ENCODE assay signal across 27 cellular contexts in genomic region chr11:134399996-134400395, GRCh38. TPM values are rescaled to one million over a fixed set of nuclear protein-coding genes. Genes with fewer than 3 reads are reported as not detected.
"Had no signal": no experiment of that assay in that cellular context is flagged by ENCODE, and none has a peak within 500 bp of the region (broad histone marks: within the 10 kb centered on the region; RNA-seq: fewer than 3 reads in every experiment).

No MANE protein-coding gene starts in this region.

- H3K9me3 ChIP-seq: adrenal gland, breast epithelium, SJCRH30, SK-N-SH had no signal

- H3K4me3 Mint-ChIP-seq: activated CD8-positive, alpha-beta T cell treated with anti-CD3 and anti-CD28 coated beads, Interleukin-2, amount 10 ng/mL, durations not matched to agents 7 days and 5 days; activated naive CD8-positive, alpha-beta T cell treated with anti-CD3 and anti-CD28 coated beads, Interleukin-2, amount 10 ng/mL, durations not matched to agents 7 days and 5 days had no signal

- H3K36me3 Mint-ChIP-seq: activated naive CD8-positive, alpha-beta T cell treated with anti-CD3 and anti-CD28 coated beads, Interleukin-2, amount 10 ng/mL, durations not matched to agents 7 days and 5 days had no signal

- H3K36me3 ChIP-seq: adrenal gland, breast epithelium, SJCRH30 had no signal

- DNase-seq: activated CD4-positive, alpha-beta T cell treated with anti-CD3 and anti-CD28 coated beads for 48 hours; activated CD4-positive, alpha-beta T cell treated with anti-CD3 and anti-CD28 coated beads, Interleukin-2, amount 50 U/mL, for 4 hours; activated CD8-positive, alpha-beta memory T cell treated with anti-CD3 and anti-CD28 coated beads, Interleukin-2, amount 50 U/mL, for 48 hours; activated CD8-positive, alpha-beta T cell treated with anti-CD3 and anti-CD28 coated beads, Interleukin-2, amount 10 ng/mL, durations not matched to agents 7 days and 5 days; activated naive CD4-positive, alpha-beta T cell treated with anti-CD3 and anti-CD28 coated beads, Interleukin-2, amount 50 U/mL, for 16 hours; activated naive CD8-positive, alpha-beta T cell treated with anti-CD3 and anti-CD28 coated beads, Interleukin-2, amount 10 ng/mL, durations not matched to agents 7 days and 5 days; activated T-cell treated with anti-CD3 and anti-CD28 coated beads, Interleukin-2, amount 50 U/mL, for 1 hour; adrenal gland; central memory CD4-positive, alpha-beta T cell; Karpas-422; MM.1S; NCI-H1105; NCI-H1436; NCI-H1694 treated with DMSO at 0.1 percent for 48 hours; NCI-H2029 treated with DMSO at 0.1 percent for 48 hours; NCI-H510A treated with DMSO at 0.1 percent for 48 hours; NCI-H69; NK-92 treated with Interleukin-12 subunit alpha and Interleukin-12 subunit beta, amount 100 ng/mL, for 24 hours; OCI-M1; Right ventricle myocardium superior; RPMI8226; SJCRH30; SK-N-SH; T-helper 1 cell had no signal

- H3K4me1 Mint-ChIP-seq: activated naive CD8-positive, alpha-beta T cell treated with anti-CD3 and anti-CD28 coated beads, Interleukin-2, amount 10 ng/mL, durations not matched to agents 7 days and 5 days had no signal

- H3K27ac ChIP-seq: adrenal gland, breast epithelium, SJCRH30 had no signal

- H3K9me3 Mint-ChIP-seq: activated naive CD8-positive, alpha-beta T cell treated with anti-CD3 and anti-CD28 coated beads, Interleukin-2, amount 10 ng/mL, durations not matched to agents 7 days and 5 days had no signal

- ATAC-seq: activated CD8-positive, alpha-beta T cell treated with anti-CD3 and anti-CD28 coated beads, Interleukin-2, amount 10 ng/mL, durations not matched to agents 7 days and 5 days; Panc1 had no signal

- H3K4me1 ChIP-seq: adrenal gland, breast epithelium, SJCRH30 had no signal

- H3K4me3 ChIP-seq: adrenal gland, breast epithelium, SJCRH30 had no signal

- H3K27ac Mint-ChIP-seq: activated CD8-positive, alpha-beta T cell treated with anti-CD3 and anti-CD28 coated beads, Interleukin-2, amount 10 ng/mL, durations not matched to agents 7 days and 5 days; activated naive CD8-positive, alpha-beta T cell treated with anti-CD3 and anti-CD28 coated beads, Interleukin-2, amount 10 ng/mL, durations not matched to agents 7 days and 5 days had no signal

- H3K27me3 ChIP-seq: adrenal gland, SJCRH30 had no signal

RNA-seq across cellular contexts. Expression of gene B3GAT1, which starts 12.0 kb away (rescaled TPM):
- total RNA-seq: SJCRH30 had no signal
- polyA plus RNA-seq: aorta had no signal
